Comparison of ENCODE assay signal across 2 cellular contexts in the genomic region with DNA sequence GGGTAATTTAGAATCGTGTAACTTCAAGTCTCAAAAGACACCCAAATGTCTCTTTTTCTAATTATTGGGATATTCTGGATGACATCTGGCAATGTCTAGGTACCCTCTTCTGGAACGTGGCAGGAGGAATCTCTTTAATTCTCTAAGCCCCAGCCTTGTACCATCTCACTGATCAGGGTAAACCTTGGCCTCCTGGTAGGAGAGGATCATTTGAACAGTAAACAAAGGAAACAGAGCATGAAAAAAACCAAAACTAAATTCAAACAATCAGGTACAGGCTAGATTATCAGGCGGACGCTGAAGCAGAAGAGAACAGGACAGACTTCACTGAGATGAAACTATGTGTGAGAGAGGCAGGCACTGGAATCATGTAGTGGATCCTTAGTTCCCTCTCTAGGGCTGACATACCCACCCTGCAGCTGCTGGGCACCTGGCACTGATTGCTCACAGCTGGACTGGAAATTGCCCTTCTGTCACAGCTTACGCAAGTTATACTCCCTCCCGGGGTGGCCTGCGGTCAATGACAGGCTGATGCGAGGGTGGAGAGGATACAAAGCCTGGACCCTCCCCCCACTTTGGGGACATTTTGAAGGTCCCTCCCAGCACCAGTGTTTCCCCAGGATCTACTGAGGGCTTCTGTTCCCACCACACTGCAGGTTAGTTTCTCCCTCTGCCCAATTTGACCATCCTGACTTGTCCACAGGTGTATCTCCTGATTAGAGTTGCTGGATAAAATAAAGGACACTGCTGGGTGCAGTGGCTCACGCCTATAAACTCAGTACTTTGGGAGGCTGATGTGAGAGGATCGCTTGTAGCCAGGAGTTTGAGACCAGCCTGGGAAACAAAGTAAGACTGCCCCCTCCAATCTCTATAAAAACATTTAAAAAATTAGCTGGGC.
TF ChIP-seq lines count a peak whose summit lies in the region.

No MANE protein-coding gene starts in this region.

TF ChIP-seq in IMR-90, 13 proteins besides CTCF, POLR2A, EP300 and RAD21:
- TF ChIP-seq SMC3 (IDR thresholded peaks at IDR 0.05; ENCODE audit: low read depth, low read length) (no peak), RFX5 (IDR thresholded peaks at IDR 0.05; ENCODE audit: low read depth, low read length) (no peak)

TF ChIP-seq in HepG2, 621 proteins besides CTCF, POLR2A, EP300 and RAD21:
- TF ChIP-seq CEBPB (IDR thresholded peaks at IDR 0.05; ENCODE audit: borderline replicate concordance, low read depth, low read length) (peak; percentile 28; the same call in 1 of the 2 replicates), ZNF557 (CRISPR knock-in tag; IDR thresholded peaks at IDR 0.05) (no peak), ZNF232 (CRISPR knock-in tag; IDR thresholded peaks at IDR 0.05; ENCODE audit: borderline replicate concordance) (no peak)
